Comparison of ENCODE assay signal across 3 cellular contexts in genomic region chr7:43198599-43199090, GRCh38.
TF ChIP-seq lines count a peak whose summit lies in the region.

No MANE protein-coding gene starts in this region.

TF ChIP-seq in A549, 52 proteins besides CTCF, POLR2A, EP300 and RAD21 (continued from another document):
- no peak for TF ChIP-seq MYC (IDR thresholded peaks at IDR 0.05; ENCODE audit: borderline replicate concordance, low read length)
- no peak for TF ChIP-seq CBX8 (IDR thresholded peaks at IDR 0.05)
- no peak for TF ChIP-seq NR3C1 (IDR thresholded peaks at IDR 0.05)
- no peak for TF ChIP-seq JUNB (IDR thresholded peaks at IDR 0.05)
- no peak for TF ChIP-seq ELK1 (IDR thresholded peaks at IDR 0.05; ENCODE audit: low read depth, low read length)
- no peak for TF ChIP-seq SREBF2 (IDR thresholded peaks at IDR 0.05)

TF ChIP-seq in GM12891, 5 proteins besides CTCF, POLR2A, EP300 and RAD21 (continued from another document):
- TF ChIP-seq TAF1 (IDR thresholded peaks at IDR 0.05; ENCODE audit: low read depth, low read length), result no peak

TF ChIP-seq in WTC11, 78 proteins besides CTCF, POLR2A, EP300 and RAD21:
- no peak for TF ChIP-seq ATF2 (CRISPR knock-in tag; IDR thresholded peaks at IDR 0.05; ENCODE audit: borderline replicate concordance, low read depth)
- peak; percentile 93 for TF ChIP-seq ZBTB43 (CRISPR knock-in tag; IDR thresholded peaks at IDR 0.05)
TF ChIP-seq in WTC11: peak in this region for 1.
